Comparison of ENCODE assay signal across 11 cellular contexts in genomic region chr2:69438580-69438979, GRCh38. TPM values are rescaled to one million over a fixed set of nuclear protein-coding genes. Genes with fewer than 3 reads are reported as not detected.
DNase-seq lines count a peak whose midpoint lies in the region; ATAC-seq and TF ChIP-seq lines count a peak whose summit lies in the region.
"Had no signal": no experiment of that assay in that cellular context is flagged by ENCODE, and none has a peak within 500 bp of the region (broad histone marks: within the 10 kb centered on the region; RNA-seq: fewer than 3 reads in every experiment).

No MANE protein-coding gene starts in this region.

- no peak for TF ChIP-seq CTCF in heart left ventricle (IDR thresholded peaks at IDR 0.05)
- TF ChIP-seq CTCF in brain (conservative IDR thresholded peaks at IDR 0.05) = no peak
- no peak for TF ChIP-seq CTCF in natural killer cell (IDR thresholded peaks at IDR 0.05)
- no peak for TF ChIP-seq CTCF in upper lobe of left lung (IDR thresholded peaks at IDR 0.05)

- H3K36me3 Mint-ChIP-seq in brain = peaks cover 13% of the 10 kb centered on the region
- H3K36me3 Mint-ChIP-seq in natural killer cell = no peaks in the 10 kb centered on the region

- ATAC-seq in heart left ventricle = no peak
- ATAC-seq in left ventricle myocardium superior = no peak
- ATAC-seq in natural killer cell = no peak
- ATAC-seq in upper lobe of left lung (ENCODE audit: low FRiP score in 2 of 2) = no peak
- ATAC-seq in GM18520 (IDR thresholded peaks at IDR 0.05; ENCODE audit: unreplicated experiment) = no peak

- H3K36me3 ChIP-seq in heart left ventricle (no peaks in the 10 kb centered on the region), upper lobe of left lung (no peaks in the 10 kb centered on the region)

- peak overlapping the region in 3 of 5 experiments; percentile 92 to 99 (median 95) for H3K4me3 Mint-ChIP-seq in brain
- peak overlapping the region; percentile 38 for H3K4me3 Mint-ChIP-seq in natural killer cell

- no peaks in the 10 kb centered on the region for H3K27me3 ChIP-seq in heart left ventricle
- H3K27me3 ChIP-seq in upper lobe of left lung = no peaks in the 10 kb centered on the region

- H3K9me3 ChIP-seq in heart left ventricle (no peaks in the 10 kb centered on the region), upper lobe of left lung (no peaks in the 10 kb centered on the region)

- no peaks in the 10 kb centered on the region for H3K9me3 Mint-ChIP-seq in brain
- H3K9me3 Mint-ChIP-seq in natural killer cell = no peaks in the 10 kb centered on the region

- peaks cover 5 to 37% (median 21%) of the 10 kb centered on the region in 12 donors for H3K4me1 ChIP-seq in heart left ventricle
- H3K4me1 ChIP-seq in upper lobe of left lung = peaks cover 11 to 24% (median 20%) of the 10 kb centered on the region in 4 donors

- TF ChIP-seq POLR2A in heart left ventricle (IDR thresholded peaks at IDR 0.05) = no peak
- TF ChIP-seq POLR2A in upper lobe of left lung (IDR thresholded peaks at IDR 0.05) = no peak

- no peak for TF ChIP-seq EP300 in upper lobe of left lung (IDR thresholded peaks at IDR 0.05)

- WGBS in heart left ventricle, 4 donors = 97 to 99% (median 98%) methylated on average over 6 of the region's 6 CpGs
- WGBS in upper lobe of left lung, 2 donors = 95 to 100% methylated on average over 6 of the region's 6 CpGs

- H3K27ac ChIP-seq in heart left ventricle = peak overlapping the region in 11 of 12 donors; percentile 93 to 99 (median 96)
- peak overlapping the region; percentile 91 to 99 (median 96) for H3K27ac ChIP-seq in upper lobe of left lung

- H3K4me3 ChIP-seq in heart left ventricle = no peak overlapping the region
- no peak overlapping the region for H3K4me3 ChIP-seq in upper lobe of left lung

- DNase-seq in heart left ventricle (no peak), left ventricle myocardium superior (no peak), natural killer cell (no peak), upper lobe of left lung (peak in 1 of 2 donors; percentile 62), NCI-H1048 (lab: John Stamatoyannopoulos, UW) (no peak), NCI-H146 treated with DMSO at 0.1 percent for 48 hours (lab: John Stamatoyannopoulos, UW; ENCODE audit: unreplicated experiment) (no peak)
- DNase-seq: activated CD8-positive, alpha-beta memory T cell treated with anti-CD3 and anti-CD28 coated beads, Interleukin-2, amount 50 U/mL, for 48 hours; H7; NCI-H526 had no signal

- peaks cover 40% of the 10 kb centered on the region for H3K4me1 Mint-ChIP-seq in brain
- peaks cover 29 to 36% of the 10 kb centered on the region in 2 donors for H3K4me1 Mint-ChIP-seq in natural killer cell

- peaks cover 6% of the 10 kb centered on the region for H3K27me3 Mint-ChIP-seq in brain
- no peaks in the 10 kb centered on the region for H3K27me3 Mint-ChIP-seq in natural killer cell (ENCODE audit: low read depth in 2 of 2)

- peak overlapping the region in 3 of 5 experiments; percentile 98 to 100 (median 100) for H3K27ac Mint-ChIP-seq in brain
- peak overlapping the region; percentile 96 to 98 for H3K27ac Mint-ChIP-seq in natural killer cell

- intact Hi-C loops in heart left ventricle (cut with DNase I) = loop anchor here in 4 of 10 donors (5.0 kb wide), 3 partner anchors 41 to 204 kb away; partner anchors contain the start of genes GFPT1 (in 3 of the 4) and AAK1 (in 1 of the 4)
- intact Hi-C loops in left ventricle myocardium superior (cut with micrococcal nuclease) = no loop called here
- intact Hi-C loops in natural killer cell (cut with micrococcal nuclease) = loop anchor here (5.0 to 10.0 kb wide), 2 partner anchors 274 to 386 kb away; partner anchors contain the start of gene GMCL1

RNA-seq across cellular contexts. Expression of gene NFU1, which starts 1.3 kb away (rescaled TPM):
- total RNA-seq in heart left ventricle (100 to 1,000 TPM in 6 of 9 donors, 10 to 100 TPM in 3; 76.6 to 144 (median 110) TPM), left ventricle myocardium superior (117 TPM), natural killer cell (10 to 100 TPM; 21.4 to 25.0 (median 23.6) TPM), upper lobe of left lung (10 to 100 TPM; 23.0 to 49.8 (median 38.6) TPM)
- polyA plus RNA-seq in heart left ventricle (100 to 1,000 TPM in 1 of 2 donors, 10 to 100 TPM in 1; 61.5 to 156 TPM), brain (ENCODE audit: insufficient read depth, low read depth, low replicate concordance) (35.4 TPM)

RNA-seq across cellular contexts. Expression of gene GFPT1, which starts 51.6 kb away (rescaled TPM):
- total RNA-seq in heart left ventricle = 10 to 100 TPM; 22.6 to 87.9 (median 46.9) TPM
- 10 to 100 TPM in 1 of 2 donors, 1 to 10 TPM in 1; 5.7 to 28.5 TPM for polyA plus RNA-seq in heart left ventricle
- total RNA-seq in left ventricle myocardium superior = 36.8 TPM
- polyA plus RNA-seq in brain (ENCODE audit: insufficient read depth, low read depth, low replicate concordance) = 11.6 TPM
- total RNA-seq in natural killer cell = 10 to 100 TPM; 13.9 to 16.4 (median 15.0) TPM
- 10 to 100 TPM; 16.1 to 99.0 (median 38.5) TPM for total RNA-seq in upper lobe of left lung
